In genomic region chr15:51702710-51703109, GRCh38 we compare ENCODE assay signal across 36 cellular contexts. TPM values are rescaled to one million over a fixed set of nuclear protein-coding genes. Genes with fewer than 3 reads are reported as not detected.
"Had no signal": no experiment of that assay in that cellular context is flagged by ENCODE, and none has a peak within 500 bp of the region (broad histone marks: within the 10 kb centered on the region; RNA-seq: fewer than 3 reads in every experiment).

No MANE protein-coding gene starts in this region.

- FAIRE-seq: astrocyte had no signal

- DNase-seq: activated B cell treated with CpG ODN at 0.5 μM for 24 hours; activated CD4-positive, alpha-beta memory T cell treated with anti-CD3 and anti-CD28 coated beads for 36 hours; activated CD4-positive, alpha-beta T cell treated with anti-CD3 and anti-CD28 coated beads for 4 hours; activated CD4-positive, alpha-beta T cell treated with anti-CD3 and anti-CD28 coated beads, Interleukin-2, amount 10 ng/mL, durations not matched to agents 24 days and 14 days; activated CD4-positive, alpha-beta T cell treated with anti-CD3 and anti-CD28 coated beads, Interleukin-2, amount 50 U/mL, for 1 hour; activated CD4-positive, alpha-beta T cell treated with anti-CD3 and anti-CD28 coated beads, Interleukin-2, amount 50 U/mL, for 4 hours; activated CD4-positive, CD25-positive, alpha-beta regulatory T cell treated with anti-CD3 and anti-CD28 coated beads, Interleukin-2, amount 50 U/mL, for 72 hours; activated CD8-positive, alpha-beta memory T cell treated with anti-CD3 and anti-CD28 coated beads, Interleukin-2, amount 50 U/mL, for 4 hours; activated CD8-positive, alpha-beta T cell treated with anti-CD3 and anti-CD28 coated beads for 36 hours; activated effector memory CD4-positive, alpha-beta T cell treated with anti-CD3 and anti-CD28 coated beads, Interleukin-2, amount 50 U/mL, for 16 hours; activated gamma-delta T cell treated with Interleukin-2 at 50 U/mL for 16 hours; activated naive CD4-positive, alpha-beta T cell; activated naive CD4-positive, alpha-beta T cell treated with anti-CD3 and anti-CD28 coated beads for 36 hours; activated naive CD4-positive, alpha-beta T cell treated with anti-CD3 and anti-CD28 coated beads, Interleukin-2, amount 50 U/mL, for 16 hours; activated naive CD8-positive, alpha-beta T cell treated with anti-CD3 and anti-CD28 coated beads for 36 hours; activated T-cell treated with anti-CD3 and anti-CD28 coated beads for 4 hours; activated T-cell treated with anti-CD3 and anti-CD28 coated beads, Interleukin-2, amount 50 U/mL, for 1 hour; activated T-cell treated with anti-CD3 and anti-CD28 coated beads, Interleukin-2, amount 50 U/mL, for 4 hours; activated T-cell treated with anti-CD3 and anti-CD28 coated beads, Interleukin-2, amount 50 U/mL, for 72 hours; adrenal gland; amniotic stem cell; aorta; body of pancreas; brain microvascular endothelial cell; central memory CD4-positive, alpha-beta T cell; T-helper 1 cell; T-helper 2 cell; T-helper 9 cell had no signal

- H3K27ac ChIP-seq: adrenal gland, body of pancreas, brain microvascular endothelial cell, breast epithelium, VCaP had no signal

- H3K36me3 ChIP-seq: adrenal gland, brain microvascular endothelial cell, breast epithelium had no signal

- H3K4me3 ChIP-seq: adrenal gland, body of pancreas, breast epithelium had no signal

- H3K9me3 ChIP-seq: adrenal gland, body of pancreas, breast epithelium had no signal

- H3K27me3 ChIP-seq: adrenal gland, body of pancreas had no signal

- ATAC-seq: activated CD8-positive, alpha-beta T cell treated with anti-CD3 and anti-CD28 coated beads for 36 hours; activated naive CD4-positive, alpha-beta T cell treated with anti-CD3 and anti-CD28 coated beads, Interleukin-2, amount 50 U/mL, for 72 hours; activated T-cell treated with anti-CD3 and anti-CD28 coated beads, Interleukin-2, amount 50 U/mL, for 4 hours; activated T-cell treated with anti-CD3 and anti-CD28 coated beads, Interleukin-2, amount 50 U/mL, for 72 hours; activated T-helper 17 cell treated with anti-CD3 and anti-CD28 coated beads, Interleukin-2, amount 50 U/mL, for 72 hours; body of pancreas had no signal

- H3K4me1 ChIP-seq: adrenal gland, breast epithelium had no signal

RNA-seq across cellular contexts. Expression of gene SCG3, which starts 21.4 kb away (rescaled TPM):
- total RNA-seq: activated B cell treated with CpG ODN at 0.5 μM for 24 hours; activated CD4-positive, alpha-beta memory T cell treated with anti-CD3 and anti-CD28 coated beads for 36 hours; activated CD4-positive, alpha-beta T cell treated with anti-CD3 and anti-CD28 coated beads, Interleukin-2, amount 10 ng/mL, durations not matched to agents 24 days and 14 days; activated CD8-positive, alpha-beta memory T cell treated with anti-CD3 and anti-CD28 coated beads for 36 hours; activated CD8-positive, alpha-beta T cell treated with anti-CD3 and anti-CD28 coated beads for 36 hours; activated naive CD4-positive, alpha-beta T cell treated with anti-CD3 and anti-CD28 coated beads for 36 hours; activated naive CD8-positive, alpha-beta T cell treated with anti-CD3 and anti-CD28 coated beads for 36 hours; activated T-cell treated with anti-CD3 and anti-CD28 coated beads, Interleukin-2, amount 50 U/mL, for 4 hours; activated T-cell treated with anti-CD3 and anti-CD28 coated beads, Interleukin-2, amount 50 U/mL, for 72 hours; activated T-helper 1 cell treated with anti-CD3 and anti-CD28 coated beads, Interleukin-12 subunit alpha, Interleukin-12 subunit beta, Interleukin-2, Interleukin-4 antibody, amounts not matched to agents 30 ng/mL and 10 ng/mL and 1 ng/mL, durations not matched to agents 14 hours and 24 hours and 36 hours; activated T-helper 17 cell treated with anti-CD3 and anti-CD28 coated beads, Interleukin-2, amount 50 U/mL, for 72 hours; aorta; cardiac septum had no signal
